ENCODE assay signal across 12 cellular contexts in the genomic region with DNA sequence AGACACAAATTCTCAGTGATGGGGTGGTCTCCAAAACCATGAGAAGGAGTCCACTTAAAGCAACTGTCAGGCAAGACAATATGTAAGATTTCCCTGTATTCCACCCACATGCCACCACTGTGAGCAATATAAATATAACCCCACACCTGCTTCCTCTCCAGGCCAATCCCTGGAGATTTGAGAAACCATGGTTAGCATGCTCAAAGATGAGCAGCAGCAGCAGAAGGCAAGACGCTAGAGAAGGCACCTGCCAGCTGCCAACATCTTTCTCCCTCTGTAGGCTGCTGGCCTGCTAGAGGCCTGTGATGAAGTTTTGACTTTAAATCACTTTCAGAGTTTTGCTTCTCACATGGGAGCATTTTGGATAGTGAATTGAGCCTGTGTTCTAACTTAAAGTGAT. TPM values are rescaled to one million over a fixed set of nuclear protein-coding genes. Genes with fewer than 3 reads are reported as not detected.
DNase-seq lines count a peak whose midpoint lies in the region; FAIRE-seq and TF ChIP-seq lines count a peak whose summit lies in the region.
"Had no signal": no experiment of that assay in that cellular context is flagged by ENCODE, and none has a peak within 500 bp of the region (broad histone marks: within the 10 kb centered on the region; RNA-seq: fewer than 3 reads in every experiment).

No MANE protein-coding gene starts in this region.

- peaks cover 29% of the 10 kb centered on the region for H3K4me1 Mint-ChIP-seq in dendritic cell treated with granulocyte-macrophage colony-stimulating factor and Interleukin-4, amounts not matched to agents 40 ng/mL and 50 ng/mL, for 4 days (ENCODE audit: low read depth)

- H3K36me3 Mint-ChIP-seq in dendritic cell treated with granulocyte-macrophage colony-stimulating factor and Interleukin-4, amounts not matched to agents 40 ng/mL and 50 ng/mL, for 4 days (ENCODE audit: low read depth), result peaks cover 17% of the 10 kb centered on the region

- no peak overlapping the region for H3K4me3 ChIP-seq in AG10803 (ENCODE audit: low read length)
- H3K4me3 ChIP-seq in neutrophil (ENCODE audit: low read depth in 1 of 2, low read length in 1 of 2), result no peak overlapping the region

- no peak for FAIRE-seq in GM12891 (lab: Jason Lieb, UNC)
- FAIRE-seq in D721Med (lab: Jason Lieb, UNC), result no peak
- FAIRE-seq: GM18507 had no signal

- peaks cover 6% of the 10 kb centered on the region for H3K9me3 Mint-ChIP-seq in dendritic cell treated with granulocyte-macrophage colony-stimulating factor and Interleukin-4, amounts not matched to agents 40 ng/mL and 50 ng/mL, for 4 days

- TF ChIP-seq POLR2A in GM12891 (IDR thresholded peaks at IDR 0.05; ENCODE audit: low read depth, low read length), result no peak

- H3K36me3 ChIP-seq in neutrophil, result no peaks in the 10 kb centered on the region

- H3K27me3 Mint-ChIP-seq in dendritic cell treated with granulocyte-macrophage colony-stimulating factor and Interleukin-4, amounts not matched to agents 40 ng/mL and 50 ng/mL, for 4 days, result no peaks in the 10 kb centered on the region

- no peaks in the 10 kb centered on the region for H3K9me3 ChIP-seq in neutrophil

- H3K27ac ChIP-seq in neutrophil, result peak overlapping the region; percentile 42

- intact Hi-C loops in dendritic cell treated with granulocyte-macrophage colony-stimulating factor and Interleukin-4, amounts not matched to agents 40 ng/mL and 50 ng/mL, for 4 days (cut with micrococcal nuclease), result no loop called here

- no peak overlapping the region for H3K4me3 Mint-ChIP-seq in dendritic cell treated with granulocyte-macrophage colony-stimulating factor and Interleukin-4, amounts not matched to agents 40 ng/mL and 50 ng/mL, for 4 days

- peaks cover 8 to 21% of the 10 kb centered on the region in 2 experiments for H3K4me1 ChIP-seq in neutrophil (ENCODE audit: control insufficient read depth in 1 of 2, insufficient read depth in 1 of 2, low read depth in 1 of 2, low read length in 1 of 2)

- DNase-seq in AG10803 (ENCODE audit: low read depth), result peak; percentile 28
- DNase-seq in NCI-H187 treated with DMSO at 0.1 percent for 48 hours (lab: John Stamatoyannopoulos, UW), result peak; percentile 11
- DNase-seq in NCI-H1694 treated with DMSO at 0.1 percent for 48 hours (lab: John Stamatoyannopoulos, UW), result no peak
- DNase-seq in GM12891 (ENCODE audit: insufficient read length, low spot score), result no peak
- no peak for DNase-seq in NK-92 (lab: John Stamatoyannopoulos, UW; ENCODE audit: unreplicated experiment)
- no peak for DNase-seq in D721Med (ENCODE audit: insufficient read length, low spot score)
- DNase-seq: erythroblast, NCI-H1048, SHP77 had no signal

- H3K27me3 ChIP-seq in neutrophil, result no peaks in the 10 kb centered on the region

- H3K27ac Mint-ChIP-seq in dendritic cell treated with granulocyte-macrophage colony-stimulating factor and Interleukin-4, amounts not matched to agents 40 ng/mL and 50 ng/mL, for 4 days, result peak overlapping the region; percentile 59

- TF ChIP-seq CTCF in AG10803 (conservative IDR thresholded peaks at IDR 0.05; ENCODE audit: low read length) (no peak), neutrophil (IDR thresholded peaks at IDR 0.05) (no peak), D721Med (IDR thresholded peaks at IDR 0.05; ENCODE audit: insufficient read depth, missing control alignments) (no peak)

TF ChIP-seq in GM12891, 5 proteins besides CTCF, POLR2A, EP300 and RAD21:
- TF ChIP-seq TAF1 (IDR thresholded peaks at IDR 0.05; ENCODE audit: low read depth, low read length) (no peak), POLR2AphosphoS5 (IDR thresholded peaks at IDR 0.05; ENCODE audit: low read depth, low read length) (no peak), SPI1 (IDR thresholded peaks at IDR 0.05; ENCODE audit: low read depth, low read length) (no peak), POU2F2 (IDR thresholded peaks at IDR 0.05; ENCODE audit: low read depth, low read length) (no peak), PAX5 (IDR thresholded peaks at IDR 0.05; ENCODE audit: insufficient read depth, low read length, severe bottlenecking) (no peak)

RNA-seq across cellular contexts. Expression of a gene that starts 7.9 kb away (rescaled TPM):
- 27.8 TPM for polyA plus RNA-seq in GM12891 (2012; ENCODE audit: low read depth, missing spikeins)

RNA-seq across cellular contexts. Expression of a gene that starts 26.3 kb away (rescaled TPM):
- 37.1 TPM for polyA plus RNA-seq in GM12891 (2012; ENCODE audit: low read depth, missing spikeins)

Comparison
In these comparisons a context has a peak if more than half of its experiments do, and no peak if none do; other contexts are left out.
1. DNase-seq: peak in AG10803 (single experiment) and NCI-H187 treated with DMSO at 0.1 percent for 48 hours (single experiment); none in NCI-H1694 treated with DMSO at 0.1 percent for 48 hours (single experiment), GM12891 (single experiment), NK-92 (single experiment) and D721Med (single experiment).